Comparison of ENCODE assay signal across 22 cellular contexts in the genomic region with DNA sequence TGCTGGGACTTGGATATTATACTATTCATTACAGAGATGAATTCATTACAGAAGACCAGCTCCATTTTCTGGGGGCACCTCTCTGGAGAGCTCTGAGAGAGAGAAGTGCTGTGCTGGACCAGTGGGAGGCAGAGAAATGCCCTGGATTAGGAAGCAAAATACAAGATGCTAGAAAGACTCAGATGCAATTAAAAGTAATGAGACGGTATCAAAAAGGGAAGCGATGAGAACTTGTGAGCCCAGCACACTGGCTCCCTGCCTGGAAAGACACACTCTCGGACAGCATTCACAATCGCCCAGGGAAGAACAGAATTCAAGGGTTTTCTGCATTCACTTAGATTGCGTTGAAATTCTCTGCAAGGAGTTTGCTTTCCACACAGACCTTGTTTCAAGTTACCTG. TPM values are rescaled to one million over a fixed set of nuclear protein-coding genes. Genes with fewer than 3 reads are reported as not detected.
A peak's percentile ranks its signal among the peaks of the same experiment; 100 is the strongest.
DNase-seq lines count a peak whose midpoint lies in the region; ATAC-seq, FAIRE-seq and TF ChIP-seq lines count a peak whose summit lies in the region.
"Had no signal": no experiment of that assay in that cellular context is flagged by ENCODE, and none has a peak within 500 bp of the region (broad histone marks: within the 10 kb centered on the region; RNA-seq: fewer than 3 reads in every experiment).

No MANE protein-coding gene starts in this region.

- H3K27me3 Mint-ChIP-seq in GM23338 (ENCODE audit: insufficient read depth, low read depth, poor library complexity) (peaks cover 18% of the 10 kb centered on the region), Caco-2 (ENCODE audit: insufficient read depth, unreplicated experiment) (no peaks in the 10 kb centered on the region)
- H3K27me3 Mint-ChIP-seq: activated CD4-positive, alpha-beta T cell treated with anti-CD3 and anti-CD28 coated beads for 36 hours; activated naive CD4-positive, alpha-beta T cell treated with anti-CD3 and anti-CD28 coated beads, Interleukin-2, amount 50 U/mL, for 24 hours had no signal

- no peaks in the 10 kb centered on the region for H3K27me3 ChIP-seq in GM23338 (ENCODE audit: insufficient read depth)
- H3K27me3 ChIP-seq in PC-9 (ENCODE audit: insufficient read depth, low read depth), result no peaks in the 10 kb centered on the region
- no peaks in the 10 kb centered on the region for H3K27me3 ChIP-seq in Caco-2 (replicated peaks; ENCODE audit: control insufficient read depth, insufficient read depth, low read length)
- H3K27me3 ChIP-seq: ascending aorta, esophagus squamous epithelium had no signal

- H3K27ac ChIP-seq in GM23338 (ENCODE audit: low read depth) (peak overlapping the region; percentile 98), PC-9 (no peak overlapping the region), kidney (ENCODE audit: low read depth in 2 of 2, low read length in 2 of 2) (no peak overlapping the region)

- intact Hi-C loops in PC-9 (cut with micrococcal nuclease; ENCODE audit: unreplicated experiment) (no loop called here), kidney (cut with DNase I) (loop anchor here (10.0 kb wide), 1 partner anchor 53 kb away; no protein-coding TSS in a partner anchor), Caco-2 (cut with micrococcal nuclease; ENCODE audit: unreplicated experiment) (no loop called here)

- H3K9me3 ChIP-seq in PC-9 (ENCODE audit: insufficient read depth, low read depth) (no peaks in the 10 kb centered on the region), kidney (ENCODE audit: control insufficient read depth in 1 of 2, low read length in 2 of 2) (no peaks in the 10 kb centered on the region), Caco-2 (no peaks in the 10 kb centered on the region)
- H3K9me3 ChIP-seq: ascending aorta, esophagus squamous epithelium had no signal

- H4K20me1 ChIP-seq in GM23338 (replicated peaks; ENCODE audit: insufficient read depth) (no peaks in the 10 kb centered on the region; the same call in 1 of the 2 replicates), PC-9 (ENCODE audit: insufficient read depth) (no peaks in the 10 kb centered on the region)

- H3K4me2 ChIP-seq in GM23338 (peak overlapping the region; percentile 66), PC-9 (peak overlapping the region; percentile 70)

- H2AFZ ChIP-seq in GM23338, result 0 out of 2 replicates have a peak overlapping the region, but pooled peaks have one; percentile 45
- no peak overlapping the region for H2AFZ ChIP-seq in PC-9

- DNase-seq in GM23338 (ENCODE audit: low spot score) (peak; percentile 33), PC-9 (no peak), kidney (peak; percentile 3), retina (peak; percentile 28), Caco-2 (no peak), iPS-NIHi7 (ENCODE audit: extremely low spot score) (no peak)
- DNase-seq: activated CD4-positive, alpha-beta T cell treated with anti-CD3 and anti-CD28 coated beads for 36 hours; CD4-positive, CD25-positive, alpha-beta regulatory T cell; cerebellar nuclear complex; DMS 273 treated with DMSO at 0.1 percent for 48 hours; effector memory CD4-positive, alpha-beta T cell; esophagus squamous epithelium; GDM1; NCI-H1105; NCI-H2107; NCI-H524; nucleus accumbens; stimulated activated CD4-positive, alpha-beta T cell treated with anti-CD3 and anti-CD28 coated beads, Interleukin-15, amount 100 ng/mL, for 24 hours had no signal

- H3K36me3 ChIP-seq in GM23338 (ENCODE audit: insufficient read depth) (no peaks in the 10 kb centered on the region), PC-9 (ENCODE audit: low read depth) (no peaks in the 10 kb centered on the region), kidney (ENCODE audit: control insufficient read depth in 1 of 2, insufficient read depth in 2 of 2, low read length in 2 of 2) (no peaks in the 10 kb centered on the region), Caco-2 (ENCODE audit: control insufficient read depth, insufficient read depth, low read length) (no peaks in the 10 kb centered on the region)
- H3K36me3 ChIP-seq: ascending aorta, esophagus squamous epithelium had no signal

- no peak overlapping the region for H3K9ac ChIP-seq in kidney (ENCODE audit: low read length in 2 of 2)

- ATAC-seq in GM23338 (no peak), HG03108 (IDR thresholded peaks at IDR 0.05; ENCODE audit: unreplicated experiment) (no peak), SK-N-SH treated with all-trans-retinoic acid at 6 μM for 48 hours (no peak)
- ATAC-seq: activated CD4-positive, alpha-beta T cell treated with anti-CD3 and anti-CD28 coated beads for 36 hours had no signal

- H3K4me1 ChIP-seq in GM23338 (ENCODE audit: insufficient read depth) (peaks cover 40% of the 10 kb centered on the region), PC-9 (replicated peaks; ENCODE audit: insufficient read depth) (peaks cover 24% of the 10 kb centered on the region), kidney (ENCODE audit: control insufficient read depth in 1 of 2, insufficient read depth in 1 of 2, low read depth in 1 of 2, low read length in 2 of 2) (peaks cover 0 to 4% of the 10 kb centered on the region in 2 donors), Caco-2 (peaks cover 11% of the 10 kb centered on the region)

- no peak for TF ChIP-seq CTCF in GM23338 (conservative IDR thresholded peaks at IDR 0.05; ENCODE audit: low read depth in 2 of 2)
- no peak for TF ChIP-seq CTCF in PC-9 (conservative IDR thresholded peaks at IDR 0.05)
- no peak for TF ChIP-seq CTCF in kidney (IDR thresholded peaks at IDR 0.05; ENCODE audit: borderline replicate concordance, extremely low read depth, insufficient read depth)
- no peak for TF ChIP-seq CTCF in Caco-2 (IDR thresholded peaks at IDR 0.05; ENCODE audit: insufficient read depth in 1 of 2, low read depth in 1 of 2, low read length in 1 of 2, severe bottlenecking in 1 of 2, unreplicated experiment in 1 of 2)

- H3K27ac Mint-ChIP-seq in GM23338 (peak overlapping the region; percentile 90; the same call in 1 of the 2 replicates), Caco-2 (ENCODE audit: unreplicated experiment) (no peak overlapping the region)
- H3K27ac Mint-ChIP-seq: activated CD4-positive, alpha-beta T cell treated with anti-CD3 and anti-CD28 coated beads for 36 hours; CD4-positive, CD25-positive, alpha-beta regulatory T cell had no signal

- no TSS peak for BruUV-seq in PC-9 (replicated peaks; lab: Mats Ljungman, UMichigan)
- BruUV-seq in Caco-2 (replicated peaks; lab: Mats Ljungman, UMichigan), result no TSS peak

- CTCF ChIA-PET in PC-9 (lab: Charles Lee) (no interaction called here), Caco-2 (lab: Charles Lee) (no interaction called here)

- H3K4me1 Mint-ChIP-seq in GM23338 (peaks cover 38% of the 10 kb centered on the region), Caco-2 (ENCODE audit: low read depth, unreplicated experiment) (peaks cover 10% of the 10 kb centered on the region)

- H3K9me3 Mint-ChIP-seq in GM23338, result no peaks in the 10 kb centered on the region
- H3K9me3 Mint-ChIP-seq in Caco-2 (ENCODE audit: unreplicated experiment), result no peaks in the 10 kb centered on the region
- H3K9me3 Mint-ChIP-seq: activated naive CD4-positive, alpha-beta T cell treated with anti-CD3 and anti-CD28 coated beads, Interleukin-2, amount 50 U/mL, for 24 hours; CD4-positive, CD25-positive, alpha-beta regulatory T cell had no signal

- POLR2A ChIA-PET in PC-9 (lab: Charles Lee; ENCODE audit: unreplicated experiment), result no interaction called here
- POLR2A ChIA-PET in Caco-2 (lab: Charles Lee), result no interaction called here

- H3K4me3 ChIP-seq in GM23338 (peak overlapping the region; percentile 43), PC-9 (no peak overlapping the region), kidney (ENCODE audit: low read length in 2 of 2) (no peak overlapping the region), Caco-2 (ENCODE audit: low read depth, low read length) (no peak overlapping the region)

- peaks cover 9% of the 10 kb centered on the region for H3K79me2 ChIP-seq in GM23338 (replicated peaks; ENCODE audit: insufficient read depth)
- peaks cover 8% of the 10 kb centered on the region for H3K79me2 ChIP-seq in PC-9 (ENCODE audit: low read depth)

- H3K9me2 ChIP-seq in GM23338 (ENCODE audit: insufficient read depth) (no peaks in the 10 kb centered on the region), PC-9 (ENCODE audit: insufficient read depth) (no peaks in the 10 kb centered on the region)

- no peak for FAIRE-seq in kidney (lab: Jason Lieb, UNC)

- H3K4me3 Mint-ChIP-seq in GM23338, result peak overlapping the region; percentile 62
- no peak overlapping the region for H3K4me3 Mint-ChIP-seq in Caco-2 (ENCODE audit: unreplicated experiment)
- H3K4me3 Mint-ChIP-seq: activated CD4-positive, alpha-beta T cell treated with anti-CD3 and anti-CD28 coated beads for 36 hours; activated naive CD4-positive, alpha-beta T cell treated with anti-CD3 and anti-CD28 coated beads, Interleukin-2, amount 50 U/mL, for 24 hours had no signal

- H3K36me3 Mint-ChIP-seq in GM23338 (ENCODE audit: low read depth) (peaks cover 4% of the 10 kb centered on the region), Caco-2 (ENCODE audit: insufficient read depth, unreplicated experiment) (no peaks in the 10 kb centered on the region)

- peaks cover 15% of the 10 kb centered on the region for H3F3A ChIP-seq in GM23338 (replicated peaks; ENCODE audit: low read depth)
- H3F3A ChIP-seq in PC-9 (ENCODE audit: insufficient read depth, low read depth), result peaks cover 20% of the 10 kb centered on the region; the same call in 1 of the 2 replicates

TF ChIP-seq in GM23338, 12 proteins besides CTCF, POLR2A, EP300 and RAD21 (continues in another document):
- no peak for TF ChIP-seq EZH2 (IDR thresholded peaks at IDR 0.05; ENCODE audit: low read depth, unreplicated experiment)
- no peak for TF ChIP-seq ZNF114 (CRISPR knock-in tag; IDR thresholded peaks at IDR 0.05)
- TF ChIP-seq CREB1 (CRISPR knock-in tag; IDR thresholded peaks at IDR 0.05; ENCODE audit: low read depth), result no peak

TF ChIP-seq in SK-N-SH treated with all-trans-retinoic acid at 6 μM for 48 hours, 23 proteins besides CTCF, POLR2A, EP300 and RAD21 (continues in another document):
- TF ChIP-seq OSR1 (CRISPR knock-in tag; IDR thresholded peaks at IDR 0.05), result no peak

RNA-seq across cellular contexts. Expression of gene FRAT2, which starts 3.5 kb away (rescaled TPM):
- 87.5 and 109 TPM in 2 replicates for total RNA-seq in GM23338 (2014; rRNA removed; shearing (Covaris generic))
- polyA plus RNA-seq in GM23338 (2016; fragmentation: Nextera tagmentation; extraction: Ambion mirVana), result 24.5 and 44.0 TPM in 2 replicates
- total RNA-seq in PC-9 (2021), result 11.0 and 13.0 TPM in 2 replicates
- 16.8 TPM for total RNA-seq in kidney
- 5.4 TPM for polyA plus RNA-seq in kidney (ENCODE audit: insufficient read depth, low read depth, low replicate concordance)
- total RNA-seq in Caco-2 (2022), result 16.6 and 18.8 TPM in 2 replicates

RNA-seq across cellular contexts. Expression of gene FRAT1, which starts 19.0 kb away (rescaled TPM):
- 6.1 and 8.5 TPM in 2 replicates for total RNA-seq in GM23338 (2014; rRNA removed; shearing (Covaris generic))
- polyA plus RNA-seq in GM23338 (2016; fragmentation: Nextera tagmentation; extraction: Ambion mirVana) (1.4 and 1.7 TPM in 2 replicates), kidney (ENCODE audit: insufficient read depth, low read depth, low replicate concordance) (2.1 TPM)
- total RNA-seq in PC-9 (2021) (2.4 and 2.7 TPM in 2 replicates), kidney (7.0 TPM), Caco-2 (2022) (2.3 and 2.9 TPM in 2 replicates)

RNA-seq across cellular contexts. Expression of gene ARHGAP19, which starts 45.6 kb away (rescaled TPM):
- total RNA-seq in GM23338 (2014; rRNA removed; shearing (Covaris generic)), result 35.9 and 38.8 TPM in 2 replicates
- polyA plus RNA-seq in GM23338 (2016; fragmentation: Nextera tagmentation; extraction: Ambion mirVana) (7.6 and 11.5 TPM in 2 replicates), kidney (ENCODE audit: insufficient read depth, low read depth, low replicate concordance) (5.3 TPM)
- total RNA-seq in PC-9 (2021) (11.2 and 11.5 TPM in 2 replicates), kidney (10.6 TPM), Caco-2 (2022) (13.9 and 15.9 TPM in 2 replicates)

Comparison
In these comparisons a context has a peak if more than half of its experiments do, and no peak if none do; other contexts are left out.
1. DNase-seq: peak in GM23338 (single experiment), kidney (single experiment) and retina (single experiment); none in PC-9 (0 of 2), Caco-2 (0 of 2) and iPS-NIHi7 (single experiment).